Comparison of ENCODE assay signal across 19 cellular contexts in the genomic region with DNA sequence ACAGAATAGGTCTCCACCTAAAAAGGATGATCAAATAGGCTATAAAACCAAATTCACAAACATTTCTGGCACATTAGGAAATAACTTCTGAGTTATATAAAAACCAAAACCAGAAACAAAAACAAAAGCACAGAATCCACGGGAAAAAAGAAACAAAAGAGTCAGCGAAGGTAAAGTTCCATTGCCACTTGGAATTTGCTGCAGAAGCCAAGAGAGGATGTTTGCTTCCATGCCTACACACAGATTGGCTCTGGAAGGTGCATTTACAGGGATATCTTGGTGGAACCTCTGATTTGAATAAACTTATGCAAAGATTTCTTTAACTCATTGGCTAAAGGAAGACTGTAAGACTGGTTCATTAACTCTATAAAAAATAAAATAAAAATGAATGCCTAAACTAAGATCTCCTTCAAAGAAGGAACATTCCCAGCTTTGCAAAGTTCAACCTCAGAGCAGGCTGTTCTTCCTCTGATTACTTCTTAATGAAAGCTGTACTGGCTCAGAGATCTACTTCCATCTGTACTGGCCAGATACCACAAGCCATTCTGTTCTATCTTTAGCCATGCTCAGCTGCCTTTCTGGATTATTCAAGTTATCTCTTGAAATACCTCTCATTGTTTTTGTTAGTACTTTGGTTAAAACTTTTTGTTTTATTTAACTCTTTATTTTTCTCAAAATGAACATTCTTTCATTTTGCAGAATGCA.
A peak's percentile ranks its signal among the peaks of the same experiment; 100 is the strongest.
DNase-seq lines count a peak whose midpoint lies in the region; ATAC-seq, FAIRE-seq and TF ChIP-seq lines count a peak whose summit lies in the region.
"Had no signal": no experiment of that assay in that cellular context is flagged by ENCODE, and none has a peak within 500 bp of the region (broad histone marks: within the 10 kb centered on the region; RNA-seq: fewer than 3 reads in every experiment).

No MANE protein-coding gene starts in this region.

- H4K20me1 ChIP-seq in osteoblast (ENCODE audit: insufficient read depth, low read length) = no peaks in the 10 kb centered on the region

- H3K4me3 ChIP-seq in osteoblast (ENCODE audit: insufficient read depth, low read length) = peak overlapping the region; percentile 56
- no peak overlapping the region for H3K4me3 ChIP-seq in MG63
- H3K4me3 ChIP-seq: pancreas had no signal

- no peaks in the 10 kb centered on the region for H3K27me3 ChIP-seq in osteoblast (ENCODE audit: insufficient read depth, low read length)
- H3K27me3 ChIP-seq in MG63 = no peaks in the 10 kb centered on the region
- H3K27me3 ChIP-seq: pancreas had no signal

- H3K4me2 ChIP-seq in osteoblast (ENCODE audit: insufficient read depth, low read length) = peak overlapping the region; percentile 52

- peak; percentile 78 for FAIRE-seq in endometrium (lab: Jason Lieb, UNC)
- FAIRE-seq: bronchial epithelial cell, islet of Langerhans, pancreas had no signal

- H3K36me3 ChIP-seq in osteoblast (ENCODE audit: insufficient read depth, low read length) = peaks cover 28% of the 10 kb centered on the region
- H3K36me3 ChIP-seq in MG63 = no peaks in the 10 kb centered on the region
- H3K36me3 ChIP-seq: pancreas had no signal

- H2AFZ ChIP-seq in osteoblast (ENCODE audit: low read length) = peak overlapping the region; percentile 0

- peak overlapping the region; percentile 39 for H3K27ac ChIP-seq in osteoblast (ENCODE audit: low read depth, low read length)
- H3K27ac ChIP-seq: pancreas had no signal

- DNase-seq in EH (ENCODE audit: low read depth) (peak; percentile 62), osteoblast (ENCODE audit: insufficient read length, low spot score, missing footprints) (peak; percentile 4), NCI-H345 (lab: John Stamatoyannopoulos, UW) (no peak), MG63 (no peak)
- DNase-seq: C1 segment of cervical spinal cord; effector memory CD4-positive, alpha-beta T cell; EL; KG1; NCI-H1436; pancreas; stimulated activated CD4-positive, alpha-beta T cell treated with anti-CD3 and anti-CD28 coated beads, Interleukin-12 subunit alpha, Interleukin-12 subunit beta, amount 100 ng/mL, for 4 hours; SW 1271 had no signal

- H3K9me3 ChIP-seq in osteoblast (ENCODE audit: low read depth, low read length) = no peaks in the 10 kb centered on the region
- no peaks in the 10 kb centered on the region for H3K9me3 ChIP-seq in MG63
- H3K9me3 ChIP-seq: pancreas had no signal

- TF ChIP-seq CTCF in osteoblast (IDR thresholded peaks at IDR 0.05; ENCODE audit: extremely low read depth, low read depth, low read length) = no peak

- ATAC-seq in SK-N-SH treated with all-trans-retinoic acid at 6 μM for 48 hours (0 out of 3 replicates have a peak, but pooled peaks have one; percentile 35), esophagus mucosa (no peak), HG03025 (IDR thresholded peaks at IDR 0.05; ENCODE audit: low FRiP score, unreplicated experiment) (no peak)
- ATAC-seq: HCT116 had no signal

- H3K4me1 ChIP-seq in osteoblast (ENCODE audit: insufficient read depth, low read length) = peaks cover 57% of the 10 kb centered on the region
- H3K4me1 ChIP-seq: pancreas had no signal

- H3K79me2 ChIP-seq in osteoblast (ENCODE audit: insufficient read depth, low read length) = peaks cover 46% of the 10 kb centered on the region

TF ChIP-seq in SK-N-SH treated with all-trans-retinoic acid at 6 μM for 48 hours, 23 proteins besides CTCF, POLR2A, EP300 and RAD21:
- TF ChIP-seq ZNF565 (CRISPR knock-in tag; conservative IDR thresholded peaks at IDR 0.05; ENCODE audit: low read depth) = no peak
- no peak for TF ChIP-seq ARNTL (CRISPR knock-in tag; IDR thresholded peaks at IDR 0.05; ENCODE audit: borderline replicate concordance, low read depth)
- no peak for TF ChIP-seq CSDC2 (CRISPR knock-in tag; IDR thresholded peaks at IDR 0.05)
- no peak for TF ChIP-seq TOX (CRISPR knock-in tag; IDR thresholded peaks at IDR 0.05; ENCODE audit: borderline replicate concordance)
- TF ChIP-seq, protein P1, sequence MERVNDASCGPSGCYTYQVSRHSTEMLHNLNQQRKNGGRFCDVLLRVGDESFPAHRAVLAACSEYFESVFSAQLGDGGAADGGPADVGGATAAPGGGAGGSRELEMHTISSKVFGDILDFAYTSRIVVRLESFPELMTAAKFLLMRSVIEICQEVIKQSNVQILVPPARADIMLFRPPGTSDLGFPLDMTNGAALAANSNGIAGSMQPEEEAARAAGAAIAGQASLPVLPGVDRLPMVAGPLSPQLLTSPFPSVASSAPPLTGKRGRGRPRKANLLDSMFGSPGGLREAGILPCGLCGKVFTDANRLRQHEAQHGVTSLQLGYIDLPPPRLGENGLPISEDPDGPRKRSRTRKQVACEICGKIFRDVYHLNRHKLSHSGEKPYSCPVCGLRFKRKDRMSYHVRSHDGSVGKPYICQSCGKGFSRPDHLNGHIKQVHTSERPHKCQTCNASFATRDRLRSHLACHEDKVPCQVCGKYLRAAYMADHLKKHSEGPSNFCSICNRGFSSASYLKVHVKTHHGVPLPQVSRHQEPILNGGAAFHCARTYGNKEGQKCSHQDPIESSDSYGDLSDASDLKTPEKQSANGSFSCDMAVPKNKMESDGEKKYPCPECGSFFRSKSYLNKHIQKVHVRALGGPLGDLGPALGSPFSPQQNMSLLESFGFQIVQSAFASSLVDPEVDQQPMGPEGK (CRISPR knock-in tag; IDR thresholded peaks at IDR 0.05; ENCODE audit: borderline replicate concordance) = no peak
TF ChIP-seq in SK-N-SH treated with all-trans-retinoic acid at 6 μM for 48 hours: peak in this region for 0.

Comparison
In these comparisons a context has a peak if more than half of its experiments do, and no peak if none do; other contexts are left out.
1. DNase-seq: peak in EH (single experiment) and osteoblast (single experiment); none in NCI-H345 (single experiment) and MG63 (single experiment).